ENCODE assay signal across 8 cellular contexts in genomic region chr1:178093958-178094751, GRCh38. TPM values are rescaled to one million over a fixed set of nuclear protein-coding genes. Genes with fewer than 3 reads are reported as not detected.
DNase-seq lines count a peak whose midpoint lies in the region; ATAC-seq and TF ChIP-seq lines count a peak whose summit lies in the region.

TSS of gene RASAL2 (plus strand) at chr1:178094104. CDS start at chr1:178094493, 389 bp downstream.

- H3K4me3 ChIP-seq in PC-9 = peak within 1 kb of the TSS; percentile 85
- H3K4me3 ChIP-seq in skeletal muscle cell (ENCODE audit: low read depth, low read length) = peak within 1 kb of the TSS; percentile 76

- peaks cover 55% of the 10 kb centered on the region for H3K4me1 ChIP-seq in PC-9 (replicated peaks; ENCODE audit: insufficient read depth)

- TF ChIP-seq CTCF in PC-9 (conservative IDR thresholded peaks at IDR 0.05) = peak; percentile 34

- BruUV-seq in PC-9 (replicated peaks; lab: Mats Ljungman, UMichigan) = no TSS peak

- no peaks in the 10 kb centered on the region for H3K9me3 ChIP-seq in PC-9 (ENCODE audit: insufficient read depth, low read depth)

- no peaks in the 10 kb centered on the region for H3K27me3 ChIP-seq in PC-9 (ENCODE audit: insufficient read depth, low read depth)

- H3K27ac ChIP-seq in PC-9 = peak within 1 kb of the TSS; percentile 76

- CTCF ChIA-PET in PC-9 (lab: Charles Lee) = interaction anchor here (1.2 kb wide), 1 partner anchor 188 kb away, joined by 3 read pairs; no protein-coding TSS in a partner anchor

- ATAC-seq in GM19395 (IDR thresholded peaks at IDR 0.05; ENCODE audit: unreplicated experiment) (peak; percentile 64), HG03432 (IDR thresholded peaks at IDR 0.05; ENCODE audit: unreplicated experiment) (peak; percentile 52)

- POLR2A ChIA-PET in PC-9 (lab: Charles Lee; ENCODE audit: unreplicated experiment) = interaction anchor here (0.6 to 0.7 kb wide), 3 partner anchors 86 to 444 kb away, joined by 3 to 5 read pairs (median 5); no protein-coding TSS in a partner anchor

- peaks cover 39% of the 10 kb centered on the region; the same call in 1 of the 2 replicates for H3F3A ChIP-seq in PC-9 (ENCODE audit: insufficient read depth, low read depth)

- H2AFZ ChIP-seq in PC-9 = peak within 1 kb of the TSS; percentile 86

- H3K79me2 ChIP-seq in PC-9 (ENCODE audit: low read depth) = peaks cover 69% of the 10 kb centered on the region

- H3K36me3 ChIP-seq in PC-9 (ENCODE audit: low read depth) = no peaks in the 10 kb centered on the region

- no peaks in the 10 kb centered on the region for H3K9me2 ChIP-seq in PC-9 (ENCODE audit: insufficient read depth)

- DNase-seq in DMS114 treated with DMSO at 0.1 percent for 48 hours (lab: John Stamatoyannopoulos, UW; ENCODE audit: unreplicated experiment) (peak; percentile 18), PC-9 (peak; percentile 57 to 77), cerebellar cortex (ENCODE audit: low spot score) (peak; percentile 57), inferior parietal cortex (ENCODE audit: extremely low spot score) (peak; percentile 39), skeletal muscle cell (ENCODE audit: low read depth) (no peak), NCI-H524 treated with DMSO at 0.1 percent for 48 hours (lab: John Stamatoyannopoulos, UW) (no peak)

- H3K4me2 ChIP-seq in PC-9 = peak within 1 kb of the TSS; percentile 91

- peaks cover 7% of the 10 kb centered on the region; the same call in 1 of the 2 replicates for H4K20me1 ChIP-seq in PC-9 (ENCODE audit: insufficient read depth)

- intact Hi-C loops in PC-9 (cut with micrococcal nuclease; ENCODE audit: unreplicated experiment) = loop anchor here (1.0 to 2.0 kb wide), 6 partner anchors 33 to 189 kb away; no protein-coding TSS in a partner anchor

RNA-seq across cellular contexts. Expression of gene RASAL2, which starts in this region (rescaled TPM):
- total RNA-seq in PC-9 (2021) = 47.8 and 54.1 TPM in 2 replicates

Comparison
In these comparisons a context has a peak if more than half of its experiments do, and no peak if none do; other contexts are left out.
1. DNase-seq: peak in DMS114 treated with DMSO at 0.1 percent for 48 hours (single experiment), PC-9 (2 of 2), cerebellar cortex (single experiment) and inferior parietal cortex (single experiment); none in skeletal muscle cell (single experiment) and NCI-H524 treated with DMSO at 0.1 percent for 48 hours (single experiment).